Comparison of ENCODE assay signal across 8 cellular contexts in the genomic region with DNA sequence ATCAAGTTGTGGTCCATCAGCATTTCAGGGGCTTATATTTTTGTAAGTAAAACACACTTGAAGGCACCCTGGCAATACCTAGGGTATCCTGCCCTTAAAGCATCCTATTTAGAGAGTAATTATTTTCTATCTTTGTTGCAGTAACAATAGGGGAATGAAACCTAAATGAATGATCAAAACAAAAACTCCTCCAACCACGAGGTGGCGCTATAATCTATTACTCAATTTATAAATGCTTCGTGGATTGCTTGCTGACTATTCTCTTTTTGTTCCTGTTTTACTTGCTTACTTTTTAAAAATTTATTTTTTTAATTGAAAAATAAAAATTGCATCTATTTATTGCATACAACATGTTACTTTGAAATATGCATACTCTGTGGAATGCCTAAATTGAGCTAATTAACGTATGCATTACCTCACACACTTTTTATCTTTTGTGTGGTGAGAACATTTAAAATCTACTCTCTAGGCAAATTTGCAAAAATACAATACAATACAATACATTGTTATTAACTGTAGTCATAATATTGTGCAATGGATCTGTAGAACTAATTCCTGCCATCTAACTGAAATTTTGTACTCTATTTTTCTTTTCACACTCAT.
A peak's percentile ranks its signal among the peaks of the same experiment; 100 is the strongest.
DNase-seq lines count a peak whose midpoint lies in the region; ATAC-seq and TF ChIP-seq lines count a peak whose summit lies in the region.

No MANE protein-coding gene starts in this region.

- ATAC-seq in GM19467 (IDR thresholded peaks at IDR 0.05; ENCODE audit: unreplicated experiment): no peak

- no peaks in the 10 kb centered on the region for H3K36me3 ChIP-seq in KMS-11 (ENCODE audit: insufficient read depth)
- no peaks in the 10 kb centered on the region for H3K36me3 ChIP-seq in suprapubic skin

- no peak for TF ChIP-seq POLR2A in suprapubic skin (IDR thresholded peaks at IDR 0.05)

- H3K9me3 Mint-ChIP-seq in activated CD4-positive, alpha-beta T cell treated with anti-CD3 and anti-CD28 coated beads, Interleukin-2, amount 10 ng/mL, durations not matched to agents 24 days and 14 days: no peaks in the 10 kb centered on the region
- H3K9me3 Mint-ChIP-seq in glutamatergic neuron (ENCODE audit: unreplicated experiment): peaks cover 11% of the 10 kb centered on the region

- DNase-seq in activated CD4-positive, alpha-beta T cell treated with anti-CD3 and anti-CD28 coated beads, Interleukin-2, amount 10 ng/mL, durations not matched to agents 24 days and 14 days: peak; percentile 68
- DNase-seq in activated CD4-positive, alpha-beta T cell treated with anti-CD3 and anti-CD28 coated beads for 1 hour: no peak
- DNase-seq in SKM-1 (lab: John Stamatoyannopoulos, UW; ENCODE audit: unreplicated experiment): peak; percentile 33
- no peak for DNase-seq in glutamatergic neuron
- no peak for DNase-seq in suprapubic skin (ENCODE audit: low spot score in 2 of 2)
- DNase-seq in activated T-cell treated with anti-CD3 and anti-CD28 coated beads, Interleukin-2, amount 50 U/mL, for 48 hours: no peak

- intact Hi-C loops in activated CD4-positive, alpha-beta T cell treated with anti-CD3 and anti-CD28 coated beads, Interleukin-2, amount 10 ng/mL, durations not matched to agents 24 days and 14 days (cut with micrococcal nuclease): loop anchor here (2.0 kb wide), 1 partner anchor 137 kb away; no protein-coding TSS in a partner anchor

- H3K36me3 Mint-ChIP-seq in activated CD4-positive, alpha-beta T cell treated with anti-CD3 and anti-CD28 coated beads, Interleukin-2, amount 10 ng/mL, durations not matched to agents 24 days and 14 days (ENCODE audit: low read depth): no peaks in the 10 kb centered on the region
- H3K36me3 Mint-ChIP-seq in glutamatergic neuron (ENCODE audit: unreplicated experiment): no peaks in the 10 kb centered on the region

- no peak overlapping the region for H3K4me2 ChIP-seq in KMS-11

- no peak overlapping the region for H3K27ac Mint-ChIP-seq in activated CD4-positive, alpha-beta T cell treated with anti-CD3 and anti-CD28 coated beads, Interleukin-2, amount 10 ng/mL, durations not matched to agents 24 days and 14 days
- H3K27ac Mint-ChIP-seq in glutamatergic neuron (ENCODE audit: unreplicated experiment): peak overlapping the region; percentile 53

- H3K27ac ChIP-seq in KMS-11 (no peak overlapping the region), suprapubic skin (no peak overlapping the region)

- no peaks in the 10 kb centered on the region for H3K4me1 Mint-ChIP-seq in activated CD4-positive, alpha-beta T cell treated with anti-CD3 and anti-CD28 coated beads, Interleukin-2, amount 10 ng/mL, durations not matched to agents 24 days and 14 days
- peaks cover 43% of the 10 kb centered on the region for H3K4me1 Mint-ChIP-seq in glutamatergic neuron (ENCODE audit: low read depth, unreplicated experiment)

- H3K27me3 ChIP-seq in KMS-11 (ENCODE audit: insufficient read depth, low read depth) (no peaks in the 10 kb centered on the region), suprapubic skin (no peaks in the 10 kb centered on the region)

- H4K20me1 ChIP-seq in KMS-11 (ENCODE audit: insufficient read depth): no peaks in the 10 kb centered on the region

- H3K9ac ChIP-seq in KMS-11: no peak overlapping the region

- TF ChIP-seq EP300 in suprapubic skin (IDR thresholded peaks at IDR 0.05): no peak

- H3K9me3 ChIP-seq in suprapubic skin: no peaks in the 10 kb centered on the region

- H3K4me3 Mint-ChIP-seq in activated CD4-positive, alpha-beta T cell treated with anti-CD3 and anti-CD28 coated beads, Interleukin-2, amount 10 ng/mL, durations not matched to agents 24 days and 14 days: no peak overlapping the region
- no peak overlapping the region for H3K4me3 Mint-ChIP-seq in glutamatergic neuron (ENCODE audit: unreplicated experiment)

- WGBS in suprapubic skin: 26% methylated on average over 4 of the region's 4 CpGs

- no peaks in the 10 kb centered on the region for H3K27me3 Mint-ChIP-seq in activated CD4-positive, alpha-beta T cell treated with anti-CD3 and anti-CD28 coated beads, Interleukin-2, amount 10 ng/mL, durations not matched to agents 24 days and 14 days
- H3K27me3 Mint-ChIP-seq in glutamatergic neuron (ENCODE audit: unreplicated experiment): peaks cover 8% of the 10 kb centered on the region

- H3K4me1 ChIP-seq in KMS-11 (ENCODE audit: low read depth, poor library complexity, severe bottlenecking) (no peaks in the 10 kb centered on the region), suprapubic skin (no peaks in the 10 kb centered on the region)

- H3K79me2 ChIP-seq in KMS-11 (ENCODE audit: insufficient read depth, low read depth): no peaks in the 10 kb centered on the region

- H3K4me3 ChIP-seq in KMS-11 (IDR thresholded peaks at IDR 0.05; ENCODE audit: insufficient read depth, low read depth, low read length) (no peak overlapping the region), suprapubic skin (no peak overlapping the region)

- TF ChIP-seq CTCF in KMS-11 (conservative IDR thresholded peaks at IDR 0.05; ENCODE audit: low read depth, low read length) (peak; percentile 83), glutamatergic neuron (IDR thresholded peaks at IDR 0.05; ENCODE audit: partially characterized antibody, unreplicated experiment) (peak; percentile 97), suprapubic skin (IDR thresholded peaks at IDR 0.05) (peak; percentile 33 to 44)

- no peak overlapping the region for H2AFZ ChIP-seq in KMS-11 (ENCODE audit: low read depth)

Comparison
In these comparisons a context has a peak if more than half of its experiments do, and no peak if none do; other contexts are left out.
1. DNase-seq: peak in activated CD4-positive, alpha-beta T cell treated with anti-CD3 and anti-CD28 coated beads, Interleukin-2, amount 10 ng/mL, durations not matched to agents 24 days and 14 days (single experiment) and SKM-1 (single experiment); none in activated CD4-positive, alpha-beta T cell treated with anti-CD3 and anti-CD28 coated beads for 1 hour (single experiment), glutamatergic neuron (single experiment), suprapubic skin (0 of 2) and activated T-cell treated with anti-CD3 and anti-CD28 coated beads, Interleukin-2, amount 50 U/mL, for 48 hours (0 of 2).
2. CTCF ChIP-seq: peak in every context shown above with its lines; median percentile 97 in glutamatergic neuron; 83 in KMS-11; 38 in suprapubic skin.